17 cellular contexts compared by ENCODE assay signal in genomic region chr3:132293231-132293630, GRCh38. TPM values are rescaled to one million over a fixed set of nuclear protein-coding genes. Genes with fewer than 3 reads are reported as not detected.
"Had no signal": no experiment of that assay in that cellular context is flagged by ENCODE, and none has a peak within 500 bp of the region (broad histone marks: within the 10 kb centered on the region; RNA-seq: fewer than 3 reads in every experiment).

No MANE protein-coding gene starts in this region.

- H3K4me1 Mint-ChIP-seq: activated B cell treated with CpG ODN at 0.5 μM for 24 hours; naive thymus-derived CD8-positive, alpha-beta T cell had no signal

- H3K9me3 Mint-ChIP-seq: activated CD4-positive, alpha-beta T cell treated with anti-CD3 and anti-CD28 coated beads, Interleukin-2, amount 10 ng/mL, durations not matched to agents 24 days and 14 days; activated T-helper 1 cell treated with anti-CD3 and anti-CD28 coated beads, Interleukin-12 subunit alpha, Interleukin-12 subunit beta, Interleukin-2, Interleukin-4 antibody, amounts not matched to agents 30 ng/mL and 10 ng/mL and 1 ng/mL, durations not matched to agents 14 hours and 24 hours and 36 hours; stimulated activated effector memory CD8-positive, alpha-beta T cell treated with anti-CD3 and anti-CD28 coated beads, Interleukin-12 subunit alpha, Interleukin-12 subunit beta, amount 100 ng/mL, for 72 hours had no signal

- H3K27me3 Mint-ChIP-seq: activated B cell treated with CpG ODN at 0.5 μM for 24 hours; activated CD4-positive, alpha-beta T cell treated with anti-CD3 and anti-CD28 coated beads, Interleukin-2, amount 10 ng/mL, durations not matched to agents 24 days and 14 days; progenitor cell of endocrine pancreas had no signal

- H3K27ac ChIP-seq: foreskin keratinocyte, thyroid gland, vagina had no signal

- H3K4me1 ChIP-seq: thyroid gland, vagina had no signal

- H3K27ac Mint-ChIP-seq: activated B cell treated with CpG ODN at 0.5 μM for 24 hours; activated CD4-positive, alpha-beta T cell treated with anti-CD3 and anti-CD28 coated beads, Interleukin-2, amount 10 ng/mL, durations not matched to agents 24 days and 14 days; activated T-helper 1 cell treated with anti-CD3 and anti-CD28 coated beads, Interleukin-12 subunit alpha, Interleukin-12 subunit beta, Interleukin-2, Interleukin-4 antibody, amounts not matched to agents 30 ng/mL and 10 ng/mL and 1 ng/mL, durations not matched to agents 14 hours and 24 hours and 36 hours; naive thymus-derived CD8-positive, alpha-beta T cell; progenitor cell of endocrine pancreas; stimulated activated effector memory CD8-positive, alpha-beta T cell treated with anti-CD3 and anti-CD28 coated beads, Interleukin-12 subunit alpha, Interleukin-12 subunit beta, amount 100 ng/mL, for 72 hours had no signal

- ATAC-seq: foreskin keratinocyte; left cardiac atrium; mucosa of descending colon; naive thymus-derived CD8-positive, alpha-beta T cell; right cardiac atrium; stimulated activated effector memory CD8-positive, alpha-beta T cell treated with anti-CD3 and anti-CD28 coated beads, Interleukin-12 subunit alpha, Interleukin-12 subunit beta, amount 100 ng/mL, for 72 hours had no signal

- H3K4me3 ChIP-seq: mucosa of descending colon, thyroid gland, vagina had no signal

- H3K27me3 ChIP-seq: foreskin keratinocyte, thyroid gland, vagina had no signal

- H3K9me3 ChIP-seq: thyroid gland, vagina had no signal

- H3K36me3 Mint-ChIP-seq: naive thymus-derived CD8-positive, alpha-beta T cell; stimulated activated effector memory CD8-positive, alpha-beta T cell treated with anti-CD3 and anti-CD28 coated beads, Interleukin-12 subunit alpha, Interleukin-12 subunit beta, amount 100 ng/mL, for 72 hours had no signal

- DNase-seq: activated B cell treated with CpG ODN at 0.5 μM for 24 hours; activated CD4-positive, alpha-beta T cell treated with anti-CD3 and anti-CD28 coated beads, Interleukin-2, amount 10 ng/mL, durations not matched to agents 24 days and 14 days; activated naive CD4-positive, alpha-beta T cell; foreskin keratinocyte; head of caudate nucleus; left cardiac atrium; mucosa of descending colon; naive thymus-derived CD8-positive, alpha-beta T cell; right cardiac atrium; small intestine; thyroid gland had no signal

- H3K36me3 ChIP-seq: thyroid gland, vagina had no signal

- H3K4me3 Mint-ChIP-seq: activated B cell treated with CpG ODN at 0.5 μM for 24 hours; activated CD4-positive, alpha-beta T cell treated with anti-CD3 and anti-CD28 coated beads, Interleukin-2, amount 10 ng/mL, durations not matched to agents 24 days and 14 days; activated T-helper 1 cell treated with anti-CD3 and anti-CD28 coated beads, Interleukin-12 subunit alpha, Interleukin-12 subunit beta, Interleukin-2, Interleukin-4 antibody, amounts not matched to agents 30 ng/mL and 10 ng/mL and 1 ng/mL, durations not matched to agents 14 hours and 24 hours and 36 hours; naive thymus-derived CD8-positive, alpha-beta T cell; stimulated activated effector memory CD8-positive, alpha-beta T cell treated with anti-CD3 and anti-CD28 coated beads, Interleukin-12 subunit alpha, Interleukin-12 subunit beta, amount 100 ng/mL, for 72 hours had no signal

RNA-seq across cellular contexts. Expression of gene ACP3, which starts 24.0 kb away (rescaled TPM):
- total RNA-seq: activated CD4-positive, alpha-beta T cell treated with anti-CD3 and anti-CD28 coated beads, Interleukin-2, amount 10 ng/mL, durations not matched to agents 24 days and 14 days; activated T-helper 1 cell treated with anti-CD3 and anti-CD28 coated beads, Interleukin-12 subunit alpha, Interleukin-12 subunit beta, Interleukin-2, Interleukin-4 antibody, amounts not matched to agents 30 ng/mL and 10 ng/mL and 1 ng/mL, durations not matched to agents 14 hours and 24 hours and 36 hours; astrocyte; lung microvascular endothelial cell; naive thymus-derived CD8-positive, alpha-beta T cell had no signal
